Comparison of ENCODE assay signal across 8 cellular contexts in the genomic region with DNA sequence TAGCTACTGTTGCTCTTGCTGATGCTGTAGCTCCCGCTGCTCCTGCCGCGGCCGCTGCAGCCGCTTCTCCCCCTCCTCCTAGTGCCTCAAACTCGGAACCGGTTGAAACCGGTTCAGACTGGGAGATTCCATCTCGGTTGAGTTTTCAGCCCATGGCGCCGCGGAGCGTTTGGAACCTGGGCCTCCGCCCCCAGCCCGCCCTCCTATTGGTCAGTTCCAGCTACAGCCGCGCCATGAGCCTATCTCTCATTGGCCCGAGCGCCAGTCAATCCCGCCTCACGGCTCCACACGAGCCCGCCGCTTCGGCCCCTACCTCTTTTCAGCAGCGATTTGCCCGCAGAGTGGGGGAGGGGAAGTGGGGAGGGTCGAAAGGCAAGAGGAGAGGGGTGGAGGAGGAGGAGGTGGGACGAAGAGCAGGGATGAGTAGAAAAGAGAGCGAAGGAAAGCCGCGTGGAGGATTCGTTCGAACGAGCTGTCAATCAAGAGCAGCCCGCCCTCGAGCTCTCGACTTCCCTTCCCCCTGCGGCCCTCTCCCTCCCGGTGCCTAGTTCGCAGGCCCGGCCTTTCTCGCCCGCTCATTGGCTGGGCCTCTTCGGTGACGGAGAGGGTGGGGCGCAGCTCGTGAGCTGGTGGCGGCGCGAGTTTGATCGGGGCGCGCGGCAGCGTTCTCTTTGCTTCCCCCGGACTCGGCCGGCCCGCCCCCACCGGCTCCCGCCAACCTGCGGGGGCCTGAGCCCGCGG. TPM values are rescaled to one million over a fixed set of nuclear protein-coding genes. Genes with fewer than 3 reads are reported as not detected.
A peak's percentile ranks its signal among the peaks of the same experiment; 100 is the strongest.
DNase-seq lines count a peak whose midpoint lies in the region; ATAC-seq and TF ChIP-seq lines count a peak whose summit lies in the region.

Gene XPO1 (minus strand): TSS at position 178 of the 741 bp plus-strand sequence. CDS start 4,459 bp downstream, outside the sequence.

- peak within 1 kb of the TSS; percentile 94 for H3K4me3 ChIP-seq in SU-DHL-6 (ENCODE audit: insufficient read depth, low read length, poor library complexity, severe bottlenecking)
- H3K4me3 ChIP-seq in ovary: peak within 1 kb of the TSS; percentile 82
- peak within 1 kb of the TSS; percentile 53 to 79 (median 66) for H3K4me3 ChIP-seq in thyroid gland (replicated peaks in 1 of 3)

- 0 to 1% (median 0%) methylated on average over 60 to 65 of the region's 65 CpGs for WGBS in ovary, 3 donors
- 0 to 1% methylated on average over 46 to 48 of the region's 65 CpGs for WGBS in thyroid gland, 2 donors

- H3K27ac Mint-ChIP-seq in activated naive CD8-positive, alpha-beta T cell treated with anti-CD3 and anti-CD28 coated beads, Interleukin-2, amount 10 ng/mL, durations not matched to agents 7 days and 5 days: peak within 1 kb of the TSS; percentile 100

- H3K9me3 ChIP-seq in SU-DHL-6 (ENCODE audit: insufficient read depth, low read length) (no peaks in the 10 kb centered on the region), ovary (no peaks in the 10 kb centered on the region), thyroid gland (no peaks in the 10 kb centered on the region)

- H3K36me3 Mint-ChIP-seq in activated naive CD8-positive, alpha-beta T cell treated with anti-CD3 and anti-CD28 coated beads, Interleukin-2, amount 10 ng/mL, durations not matched to agents 7 days and 5 days: peaks cover 14% of the 10 kb centered on the region

- H2AFZ ChIP-seq in SU-DHL-6 (ENCODE audit: low read depth, low read length, severe bottlenecking): peak within 1 kb of the TSS; percentile 70

- H3K36me3 ChIP-seq in SU-DHL-6 (ENCODE audit: low read length): peaks cover 9% of the 10 kb centered on the region; the same call in 1 of the 2 replicates
- no peaks in the 10 kb centered on the region for H3K36me3 ChIP-seq in ovary
- no peaks in the 10 kb centered on the region for H3K36me3 ChIP-seq in thyroid gland

- H3K27me3 Mint-ChIP-seq in activated naive CD8-positive, alpha-beta T cell treated with anti-CD3 and anti-CD28 coated beads, Interleukin-2, amount 10 ng/mL, durations not matched to agents 7 days and 5 days: peaks cover 2% of the 10 kb centered on the region

- H3K27me3 ChIP-seq in SU-DHL-6 (ENCODE audit: low read length) (no peaks in the 10 kb centered on the region), ovary (no peaks in the 10 kb centered on the region), thyroid gland (no peaks in the 10 kb centered on the region)

- DNase-seq in NCI-H128 (lab: John Stamatoyannopoulos, UW; ENCODE audit: unreplicated experiment) (peak; percentile 100), head of caudate nucleus (peak; percentile 99 to 100 (median 100)), ovary (peak; percentile 99 to 100 (median 100)), thyroid gland (peak; percentile 100)
- peak; percentile 96 for DNase-seq in activated naive CD8-positive, alpha-beta T cell treated with anti-CD3 and anti-CD28 coated beads, Interleukin-2, amount 10 ng/mL, durations not matched to agents 7 days and 5 days

- H3K79me2 ChIP-seq in SU-DHL-6 (ENCODE audit: insufficient read depth, low read length): peaks cover 46% of the 10 kb centered on the region

- POLR2A ChIA-PET in activated naive CD8-positive, alpha-beta T cell treated with anti-CD3 and anti-CD28 coated beads, Interleukin-2, amount 10 ng/mL, durations not matched to agents 7 days and 5 days (lab: Charles Lee): interaction anchor here (0.6 to 4.0 kb wide), 22 partner anchors 8 to 782 kb away, joined by 3 to 23 read pairs (median 4); partner anchors contain the start of genes COMMD1, FAM161A, PAPOLG and USP34

- TF ChIP-seq CTCF in SU-DHL-6 (IDR thresholded peaks at IDR 0.05; ENCODE audit: insufficient read depth, low read length, poor library complexity, severe bottlenecking): no peak
- peak in 1 of 3 donors; percentile 21 for TF ChIP-seq CTCF in ovary (IDR thresholded peaks at IDR 0.05)
- TF ChIP-seq CTCF in thyroid gland (IDR thresholded peaks at IDR 0.05): no peak

- peak; percentile 13 for TF ChIP-seq EP300 in ovary (IDR thresholded peaks at IDR 0.05)

- H3K4me1 Mint-ChIP-seq in activated naive CD8-positive, alpha-beta T cell treated with anti-CD3 and anti-CD28 coated beads, Interleukin-2, amount 10 ng/mL, durations not matched to agents 7 days and 5 days: peaks cover 23% of the 10 kb centered on the region

- peak; percentile 81 for ATAC-seq in HG02678 (IDR thresholded peaks at IDR 0.05; ENCODE audit: unreplicated experiment)
- ATAC-seq in activated naive CD8-positive, alpha-beta T cell treated with anti-CD3 and anti-CD28 coated beads, Interleukin-2, amount 10 ng/mL, durations not matched to agents 7 days and 5 days (ENCODE audit: low read depth): peak; percentile 83

- H4K20me1 ChIP-seq in SU-DHL-6 (ENCODE audit: low read depth, low read length): peaks cover 29% of the 10 kb centered on the region

- peak within 1 kb of the TSS; percentile 93 for H3K27ac ChIP-seq in SU-DHL-6 (ENCODE audit: low read depth, low read length)
- peak within 1 kb of the TSS; percentile 87 to 88 for H3K27ac ChIP-seq in ovary
- H3K27ac ChIP-seq in thyroid gland: peak within 1 kb of the TSS; percentile 99 to 100 (median 99)

- peaks cover 4% of the 10 kb centered on the region for H3K4me1 ChIP-seq in ovary (ENCODE audit: insufficient read depth)
- H3K4me1 ChIP-seq in thyroid gland: peaks cover 17 to 26% of the 10 kb centered on the region in 2 donors

- peak within 1 kb of the TSS; percentile 100 for H3K4me3 Mint-ChIP-seq in activated naive CD8-positive, alpha-beta T cell treated with anti-CD3 and anti-CD28 coated beads, Interleukin-2, amount 10 ng/mL, durations not matched to agents 7 days and 5 days

- intact Hi-C loops in head of caudate nucleus (cut with DNase I) (loop anchor here (2.0 to 10.0 kb wide), 5 partner anchors 156 to 471 kb away; partner anchors contain the start of genes CCT4 and SANBR), ovary (cut with DNase I) (loop anchor here in 3 of 4 donors (5.0 to 10.0 kb wide), 4 partner anchors 64 to 346 kb away; partner anchors contain the start of genes USP34 (in 3 of the 3) and CCT4 (in 1 of the 3)), thyroid gland (cut with DNase I) (loop anchor here (10.0 kb wide), 1 partner anchor 64 kb away; the partner anchor contains the start of gene USP34)

- TF ChIP-seq POLR2A in GM10847 (IDR thresholded peaks at IDR 0.05; ENCODE audit: extremely low read depth, insufficient read length) (peak; percentile 96), ovary (IDR thresholded peaks at IDR 0.05) (peak; percentile 98), thyroid gland (IDR thresholded peaks at IDR 0.05) (peak; percentile 88 to 93)

- H3K9me3 Mint-ChIP-seq in activated naive CD8-positive, alpha-beta T cell treated with anti-CD3 and anti-CD28 coated beads, Interleukin-2, amount 10 ng/mL, durations not matched to agents 7 days and 5 days: no peaks in the 10 kb centered on the region

- H3K9me2 ChIP-seq in SU-DHL-6 (replicated peaks; ENCODE audit: insufficient read depth, low read length): no peaks in the 10 kb centered on the region

- H3K4me2 ChIP-seq in SU-DHL-6 (ENCODE audit: low read depth, low read length, poor library complexity, severe bottlenecking): peak within 1 kb of the TSS; percentile 85

- peaks cover 15% of the 10 kb centered on the region; the same call in 1 of the 2 replicates for H3F3A ChIP-seq in SU-DHL-6 (ENCODE audit: insufficient read depth)

- H3K9ac ChIP-seq in SU-DHL-6 (ENCODE audit: low read length): peak within 1 kb of the TSS; percentile 95

RNA-seq across cellular contexts. Expression of gene XPO1, which starts in this region (rescaled TPM):
- 100 to 1,000 TPM; 197 to 208 TPM for total RNA-seq in activated naive CD8-positive, alpha-beta T cell treated with anti-CD3 and anti-CD28 coated beads, Interleukin-2, amount 10 ng/mL, durations not matched to agents 7 days and 5 days
- total RNA-seq in ovary (100 to 1,000 TPM in 4 of 7 donors, 10 to 100 TPM in 3; 93.5 to 211 (median 114) TPM), thyroid gland (100 to 1,000 TPM; 104 to 128 (median 118) TPM)
- polyA plus RNA-seq in ovary: 10 to 100 TPM; 48.0 to 98.1 TPM

Comparison
In these comparisons a context has a peak if more than half of its experiments do, and no peak if none do; other contexts are left out.
1. Peak in every context shown above with its lines: DNase-seq, ATAC-seq, H3K4me3 ChIP-seq and H3K27ac ChIP-seq.